ENCODE assay signal across 21 cellular contexts in the genomic region with DNA sequence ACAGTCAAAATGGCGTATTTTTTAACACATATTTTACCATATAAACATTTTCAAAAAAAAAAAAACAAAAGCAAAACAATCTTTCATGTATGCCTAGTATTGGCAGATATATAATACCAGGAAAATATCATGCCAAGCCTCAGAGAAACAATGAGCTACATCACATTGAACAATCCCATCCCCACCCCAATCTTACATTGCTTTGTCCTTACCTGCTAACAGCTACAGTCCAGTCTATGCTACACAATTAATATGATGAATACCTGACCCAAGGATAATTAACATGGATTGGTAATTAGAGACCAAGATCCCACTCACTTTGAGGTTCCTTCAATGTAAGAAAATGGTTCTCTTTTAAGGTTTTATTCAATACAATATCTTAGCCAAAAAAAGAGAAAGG. TPM values are rescaled to one million over a fixed set of nuclear protein-coding genes. Genes with fewer than 3 reads are reported as not detected.
DNase-seq lines count a peak whose midpoint lies in the region; ATAC-seq and TF ChIP-seq lines count a peak whose summit lies in the region.
"Had no signal": no experiment of that assay in that cellular context is flagged by ENCODE, and none has a peak within 500 bp of the region (broad histone marks: within the 10 kb centered on the region; RNA-seq: fewer than 3 reads in every experiment).

No MANE protein-coding gene starts in this region.

- no peaks in the 10 kb centered on the region for H3K27me3 ChIP-seq in CD8-positive, alpha-beta T cell (ENCODE audit: insufficient read depth, low read length)
- H3K27me3 ChIP-seq: tibial artery had no signal

- H3K27ac Mint-ChIP-seq in activated CD4-positive, alpha-beta T cell treated with anti-CD3 and anti-CD28 coated beads, Interleukin-2, amount 10 ng/mL, durations not matched to agents 7 days and 5 days = peak overlapping the region; percentile 83
- peak overlapping the region; percentile 88 for H3K27ac Mint-ChIP-seq in CD8-positive, alpha-beta T cell
- peak overlapping the region; percentile 81 for H3K27ac Mint-ChIP-seq in activated CD8-positive, alpha-beta T cell treated with anti-CD3 and anti-CD28 coated beads for 36 hours
- peak overlapping the region; percentile 26 to 98 (median 94) for H3K27ac Mint-ChIP-seq in naive thymus-derived CD8-positive, alpha-beta T cell
- H3K27ac Mint-ChIP-seq: effector memory CD8-positive, alpha-beta T cell had no signal

- intact Hi-C loops in CD8-positive, alpha-beta T cell (cut with DNase I, micrococcal nuclease) = no loop called here
- intact Hi-C loops in activated CD8-positive, alpha-beta T cell treated with anti-CD3 and anti-CD28 coated beads for 36 hours (cut with micrococcal nuclease) = no loop called here

- ATAC-seq in CD8-positive, alpha-beta T cell = no peak
- ATAC-seq in activated CD8-positive, alpha-beta T cell treated with anti-CD3 and anti-CD28 coated beads for 36 hours = no peak
- no peak for ATAC-seq in naive thymus-derived CD8-positive, alpha-beta T cell
- ATAC-seq: effector memory CD8-positive, alpha-beta T cell had no signal

- H3K4me1 Mint-ChIP-seq in activated CD4-positive, alpha-beta T cell treated with anti-CD3 and anti-CD28 coated beads, Interleukin-2, amount 10 ng/mL, durations not matched to agents 7 days and 5 days = peaks cover 63% of the 10 kb centered on the region
- H3K4me1 Mint-ChIP-seq in CD8-positive, alpha-beta T cell (ENCODE audit: low read depth) = peaks cover 76% of the 10 kb centered on the region
- peaks cover 62% of the 10 kb centered on the region for H3K4me1 Mint-ChIP-seq in activated CD8-positive, alpha-beta T cell treated with anti-CD3 and anti-CD28 coated beads for 36 hours (ENCODE audit: low read depth)
- H3K4me1 Mint-ChIP-seq in naive thymus-derived CD8-positive, alpha-beta T cell = peaks cover 36 to 81% (median 66%) of the 10 kb centered on the region in 4 donors

- H3K4me3 Mint-ChIP-seq in activated CD4-positive, alpha-beta T cell treated with anti-CD3 and anti-CD28 coated beads, Interleukin-2, amount 10 ng/mL, durations not matched to agents 7 days and 5 days = peak overlapping the region; percentile 76
- peak overlapping the region; percentile 82 for H3K4me3 Mint-ChIP-seq in CD8-positive, alpha-beta T cell
- peak overlapping the region; percentile 71 for H3K4me3 Mint-ChIP-seq in activated CD8-positive, alpha-beta T cell treated with anti-CD3 and anti-CD28 coated beads for 36 hours
- peak overlapping the region; percentile 64 to 94 (median 85) for H3K4me3 Mint-ChIP-seq in naive thymus-derived CD8-positive, alpha-beta T cell
- H3K4me3 Mint-ChIP-seq: naive B cell had no signal

- TF ChIP-seq CTCF in CD8-positive, alpha-beta T cell (IDR thresholded peaks at IDR 0.05) = no peak
- no peak for TF ChIP-seq CTCF in activated CD8-positive, alpha-beta T cell treated with anti-CD3 and anti-CD28 coated beads for 36 hours (IDR thresholded peaks at IDR 0.05)

- no peaks in the 10 kb centered on the region for H3K9me3 ChIP-seq in CD8-positive, alpha-beta T cell (ENCODE audit: low read length)
- H3K9me3 ChIP-seq: tibial artery had no signal

- H3K36me3 Mint-ChIP-seq in activated CD4-positive, alpha-beta T cell treated with anti-CD3 and anti-CD28 coated beads, Interleukin-2, amount 10 ng/mL, durations not matched to agents 7 days and 5 days (ENCODE audit: low read depth) = peaks cover 69% of the 10 kb centered on the region
- H3K36me3 Mint-ChIP-seq in CD8-positive, alpha-beta T cell = peaks cover 28% of the 10 kb centered on the region
- peaks cover 76% of the 10 kb centered on the region for H3K36me3 Mint-ChIP-seq in activated CD8-positive, alpha-beta T cell treated with anti-CD3 and anti-CD28 coated beads for 36 hours (ENCODE audit: low read depth)
- peaks cover 0 to 40% (median 0%) of the 10 kb centered on the region in 3 donors for H3K36me3 Mint-ChIP-seq in naive thymus-derived CD8-positive, alpha-beta T cell
- H3K36me3 Mint-ChIP-seq: naive B cell had no signal

- POLR2A ChIA-PET in activated CD4-positive, alpha-beta T cell treated with anti-CD3 and anti-CD28 coated beads, Interleukin-2, amount 10 ng/mL, durations not matched to agents 7 days and 5 days (lab: Charles Lee) = interaction anchor here (0.7 to 1.6 kb wide), 5 partner anchors 9 to 280 kb away, joined by 3 to 5 read pairs (median 3); no protein-coding TSS in a partner anchor
- POLR2A ChIA-PET in CD8-positive, alpha-beta T cell (lab: Charles Lee) = interaction anchor here (1.0 to 2.9 kb wide), 4 partner anchors 9 to 40 kb away, joined by 3 to 10 read pairs (median 6); no protein-coding TSS in a partner anchor
- POLR2A ChIA-PET in activated CD8-positive, alpha-beta T cell treated with anti-CD3 and anti-CD28 coated beads for 36 hours (lab: Charles Lee) = interaction anchor here (0.6 to 11.1 kb wide), 8 partner anchors 12 to 556 kb away, joined by 3 to 330 read pairs (median 4); partner anchors contain the start of gene SATB1
- POLR2A ChIA-PET in naive thymus-derived CD8-positive, alpha-beta T cell (lab: Charles Lee) = interaction anchor here (0.6 to 4.7 kb wide), 5 partner anchors 10 to 16 kb away, joined by 3 to 23 read pairs (median 10); no protein-coding TSS in a partner anchor

- DNase-seq in activated CD4-positive, alpha-beta T cell treated with anti-CD3 and anti-CD28 coated beads, Interleukin-2, amount 10 ng/mL, durations not matched to agents 7 days and 5 days = no peak
- DNase-seq in activated CD4-positive, alpha-beta T cell treated with anti-CD3 and anti-CD28 coated beads for 1 hour = no peak
- no peak for DNase-seq in CD8-positive, alpha-beta T cell
- DNase-seq in activated CD8-positive, alpha-beta T cell treated with anti-CD3 and anti-CD28 coated beads for 36 hours = no peak
- no peak for DNase-seq in naive thymus-derived CD8-positive, alpha-beta T cell
- DNase-seq in SW 1271 (lab: John Stamatoyannopoulos, UW) = no peak
- DNase-seq in HK-2 (ENCODE audit: unreplicated experiment) = no peak
- no peak for DNase-seq in NCI-H2227 treated with DMSO at 0.1 percent for 48 hours (lab: John Stamatoyannopoulos, UW)
- DNase-seq: activated CD8-positive, alpha-beta memory T cell treated with anti-CD3 and anti-CD28 coated beads, Interleukin-2, amount 50 U/mL, for 48 hours; caudate nucleus; COR-L47; cortex of kidney; effector memory CD8-positive, alpha-beta T cell; naive B cell; NCI-H1048; NCI-H1930; NCI-H345; NCI-H748 treated with DMSO at 0.1 percent for 48 hours; stimulated activated CD4-positive, alpha-beta T cell treated with anti-CD3 and anti-CD28 coated beads, Interleukin-15, amount 100 ng/mL, for 24 hours; stimulated activated naive CD4-positive, alpha-beta T cell treated with Interleukin-2 at 50 U/mL for 16 hours; tibial artery had no signal

- no peaks in the 10 kb centered on the region for H3K9me3 Mint-ChIP-seq in activated CD4-positive, alpha-beta T cell treated with anti-CD3 and anti-CD28 coated beads, Interleukin-2, amount 10 ng/mL, durations not matched to agents 7 days and 5 days
- H3K9me3 Mint-ChIP-seq in CD8-positive, alpha-beta T cell = no peaks in the 10 kb centered on the region
- H3K9me3 Mint-ChIP-seq in activated CD8-positive, alpha-beta T cell treated with anti-CD3 and anti-CD28 coated beads for 36 hours = no peaks in the 10 kb centered on the region
- no peaks in the 10 kb centered on the region for H3K9me3 Mint-ChIP-seq in naive thymus-derived CD8-positive, alpha-beta T cell
- H3K9me3 Mint-ChIP-seq: effector memory CD8-positive, alpha-beta T cell; naive B cell had no signal

- H3K27ac ChIP-seq in CD8-positive, alpha-beta T cell (ENCODE audit: low read depth, low read length) = no peak overlapping the region
- H3K27ac ChIP-seq: tibial artery had no signal

- H3K36me3 ChIP-seq in CD8-positive, alpha-beta T cell (ENCODE audit: insufficient read depth, low read length) = no peaks in the 10 kb centered on the region
- H3K36me3 ChIP-seq: tibial artery had no signal

- H3K4me1 ChIP-seq in CD8-positive, alpha-beta T cell (ENCODE audit: insufficient read depth, low read length) = peaks cover 71% of the 10 kb centered on the region
- H3K4me1 ChIP-seq: tibial artery had no signal

- H3K27me3 Mint-ChIP-seq in activated CD4-positive, alpha-beta T cell treated with anti-CD3 and anti-CD28 coated beads, Interleukin-2, amount 10 ng/mL, durations not matched to agents 7 days and 5 days = no peaks in the 10 kb centered on the region
- H3K27me3 Mint-ChIP-seq in CD8-positive, alpha-beta T cell (ENCODE audit: low read depth) = no peaks in the 10 kb centered on the region
- no peaks in the 10 kb centered on the region for H3K27me3 Mint-ChIP-seq in activated CD8-positive, alpha-beta T cell treated with anti-CD3 and anti-CD28 coated beads for 36 hours
- H3K27me3 Mint-ChIP-seq in naive thymus-derived CD8-positive, alpha-beta T cell = no peaks in the 10 kb centered on the region
- H3K27me3 Mint-ChIP-seq: effector memory CD8-positive, alpha-beta T cell; naive B cell had no signal

- CTCF ChIA-PET in activated CD4-positive, alpha-beta T cell treated with anti-CD3 and anti-CD28 coated beads, Interleukin-2, amount 10 ng/mL, durations not matched to agents 7 days and 5 days (lab: Charles Lee) = interaction anchor here (1.0 to 2.4 kb wide), 4 partner anchors 12 to 325 kb away, joined by 3 to 12 read pairs (median 4); no protein-coding TSS in a partner anchor
- CTCF ChIA-PET in CD8-positive, alpha-beta T cell (lab: Charles Lee) = interaction anchor here (1.2 to 2.2 kb wide), 2 partner anchors 31 to 43 kb away, joined by 3 to 5 read pairs; no protein-coding TSS in a partner anchor
- CTCF ChIA-PET in activated CD8-positive, alpha-beta T cell treated with anti-CD3 and anti-CD28 coated beads for 36 hours (lab: Charles Lee) = interaction anchor here (0.9 to 1.9 kb wide), 7 partner anchors 10 to 127 kb away, joined by 3 to 4 read pairs (median 4); no protein-coding TSS in a partner anchor

- H3K4me3 ChIP-seq in CD8-positive, alpha-beta T cell (ENCODE audit: low read depth, low read length) = no peak overlapping the region
- H3K4me3 ChIP-seq: tibial artery had no signal

RNA-seq across cellular contexts. Expression of gene SATB1, which starts 7.6 kb away (rescaled TPM):
- 100 to 1,000 TPM; 323 to 357 TPM for total RNA-seq in activated CD4-positive, alpha-beta T cell treated with anti-CD3 and anti-CD28 coated beads, Interleukin-2, amount 10 ng/mL, durations not matched to agents 7 days and 5 days
- 100 to 1,000 TPM; 333 to 346 TPM for total RNA-seq in CD8-positive, alpha-beta T cell
- total RNA-seq in activated CD8-positive, alpha-beta T cell treated with anti-CD3 and anti-CD28 coated beads for 36 hours = 100 to 1,000 TPM; 208 to 213 TPM
- 100 to 1,000 TPM; 429 to 436 TPM for total RNA-seq in naive thymus-derived CD8-positive, alpha-beta T cell
- 100 to 1,000 TPM; 196 to 265 (median 242) TPM for polyA plus RNA-seq in naive thymus-derived CD8-positive, alpha-beta T cell
